ENCODE assay signal across 2 cellular contexts in the genomic region with DNA sequence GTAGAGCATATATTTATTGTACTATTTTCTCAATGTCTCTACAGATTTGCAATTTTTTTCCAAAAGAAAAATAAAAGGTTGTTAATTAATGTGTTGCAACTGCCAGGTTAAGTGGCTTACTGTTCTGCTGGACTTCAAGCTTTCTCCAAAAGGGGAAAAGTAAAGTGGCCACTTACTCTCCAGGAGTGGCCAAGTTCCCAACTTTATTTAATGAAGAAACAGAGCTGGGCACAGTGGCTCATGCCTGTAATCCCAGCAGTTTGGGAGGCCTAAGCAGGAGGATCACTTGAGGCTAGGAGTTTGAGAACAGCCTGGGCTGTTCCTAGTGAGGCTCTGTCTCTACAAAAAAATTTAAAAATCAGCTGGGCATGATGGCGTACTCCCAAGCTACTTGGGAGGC.
TF ChIP-seq lines count a peak whose summit lies in the region.

No MANE protein-coding gene starts in this region.

TF ChIP-seq in A549, 52 proteins besides CTCF, POLR2A, EP300 and RAD21:
- TF ChIP-seq RFX5 (IDR thresholded peaks at IDR 0.05) (no peak), FOSB (CRISPR knock-in tag; IDR thresholded peaks at IDR 0.05) (no peak), PHF8 (IDR thresholded peaks at IDR 0.05; ENCODE audit: borderline replicate concordance, low read depth) (no peak), HOXA7 (CRISPR knock-in tag; IDR thresholded peaks at IDR 0.05) (no peak), POLR2AphosphoS2 (conservative IDR thresholded peaks at IDR 0.05; ENCODE audit: low read length) (no peak), MAFK (IDR thresholded peaks at IDR 0.05; ENCODE audit: partially characterized antibody) (no peak), CBX2 (IDR thresholded peaks at IDR 0.05; ENCODE audit: borderline replicate concordance, low read depth) (no peak), SREBF2 (IDR thresholded peaks at IDR 0.05) (no peak), HEYL (CRISPR knock-in tag; IDR thresholded peaks at IDR 0.05) (no peak), ZFP36 (IDR thresholded peaks at IDR 0.05; ENCODE audit: borderline replicate concordance, partially characterized antibody) (no peak), ZC3H11A (IDR thresholded peaks at IDR 0.05) (no peak), RCOR1 (IDR thresholded peaks at IDR 0.05; ENCODE audit: low read depth, low read length) (no peak), RNF2 (IDR thresholded peaks at IDR 0.05; ENCODE audit: borderline replicate concordance, low read depth) (no peak), RARB (CRISPR knock-in tag; IDR thresholded peaks at IDR 0.05) (no peak), BHLHE40 (IDR thresholded peaks at IDR 0.05; ENCODE audit: low read depth, low read length) (no peak), JUNB (IDR thresholded peaks at IDR 0.05) (no peak)
- TF ChIP-seq, protein P1, sequence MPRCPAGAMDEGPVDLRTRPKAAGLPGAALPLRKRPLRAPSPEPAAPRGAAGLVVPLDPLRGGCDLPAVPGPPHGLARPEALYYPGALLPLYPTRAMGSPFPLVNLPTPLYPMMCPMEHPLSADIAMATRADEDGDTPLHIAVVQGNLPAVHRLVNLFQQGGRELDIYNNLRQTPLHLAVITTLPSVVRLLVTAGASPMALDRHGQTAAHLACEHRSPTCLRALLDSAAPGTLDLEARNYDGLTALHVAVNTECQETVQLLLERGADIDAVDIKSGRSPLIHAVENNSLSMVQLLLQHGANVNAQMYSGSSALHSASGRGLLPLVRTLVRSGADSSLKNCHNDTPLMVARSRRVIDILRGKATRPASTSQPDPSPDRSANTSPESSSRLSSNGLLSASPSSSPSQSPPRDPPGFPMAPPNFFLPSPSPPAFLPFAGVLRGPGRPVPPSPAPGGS (IDR thresholded peaks at IDR 0.05), result no peak
- TF ChIP-seq, protein P2, sequence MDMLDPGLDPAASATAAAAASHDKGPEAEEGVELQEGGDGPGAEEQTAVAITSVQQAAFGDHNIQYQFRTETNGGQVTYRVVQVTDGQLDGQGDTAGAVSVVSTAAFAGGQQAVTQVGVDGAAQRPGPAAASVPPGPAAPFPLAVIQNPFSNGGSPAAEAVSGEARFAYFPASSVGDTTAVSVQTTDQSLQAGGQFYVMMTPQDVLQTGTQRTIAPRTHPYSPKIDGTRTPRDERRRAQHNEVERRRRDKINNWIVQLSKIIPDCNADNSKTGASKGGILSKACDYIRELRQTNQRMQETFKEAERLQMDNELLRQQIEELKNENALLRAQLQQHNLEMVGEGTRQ (IDR thresholded peaks at IDR 0.05), result no peak

TF ChIP-seq in K562, 482 proteins besides CTCF, POLR2A, EP300 and RAD21:
- TF ChIP-seq POLR2G (IDR thresholded peaks at IDR 0.05; ENCODE audit: low read depth, low read length) (no peak), HEY1 (CRISPR knock-in tag; IDR thresholded peaks at IDR 0.05; ENCODE audit: borderline replicate concordance) (no peak), PYGO2 (tag; IDR thresholded peaks at IDR 0.05) (no peak), MTA2 (IDR thresholded peaks at IDR 0.05; ENCODE audit: low read depth) (no peak), PTRF (tag; IDR thresholded peaks at IDR 0.05) (no peak), SMAD2 (IDR thresholded peaks at IDR 0.05; ENCODE audit: low read depth, low read length) (no peak), ZFP36 (IDR thresholded peaks at IDR 0.05; ENCODE audit: low read depth, low read length, partially characterized antibody) (no peak), CREM (IDR thresholded peaks at IDR 0.05; ENCODE audit: low read depth) (no peak), ZNF77 (CRISPR knock-in tag; IDR thresholded peaks at IDR 0.05) (no peak), SMARCA4 (IDR thresholded peaks at IDR 0.05) (no peak), MAFK (IDR thresholded peaks at IDR 0.05; ENCODE audit: low read length) (no peak), HLTF (IDR thresholded peaks at IDR 0.05) (no peak), ZBED1 (IDR thresholded peaks at IDR 0.05) (no peak), BRD4 (IDR thresholded peaks at IDR 0.05) (no peak), ZNF24 (IDR thresholded peaks at IDR 0.05) (no peak)
- TF ChIP-seq, protein P3, sequence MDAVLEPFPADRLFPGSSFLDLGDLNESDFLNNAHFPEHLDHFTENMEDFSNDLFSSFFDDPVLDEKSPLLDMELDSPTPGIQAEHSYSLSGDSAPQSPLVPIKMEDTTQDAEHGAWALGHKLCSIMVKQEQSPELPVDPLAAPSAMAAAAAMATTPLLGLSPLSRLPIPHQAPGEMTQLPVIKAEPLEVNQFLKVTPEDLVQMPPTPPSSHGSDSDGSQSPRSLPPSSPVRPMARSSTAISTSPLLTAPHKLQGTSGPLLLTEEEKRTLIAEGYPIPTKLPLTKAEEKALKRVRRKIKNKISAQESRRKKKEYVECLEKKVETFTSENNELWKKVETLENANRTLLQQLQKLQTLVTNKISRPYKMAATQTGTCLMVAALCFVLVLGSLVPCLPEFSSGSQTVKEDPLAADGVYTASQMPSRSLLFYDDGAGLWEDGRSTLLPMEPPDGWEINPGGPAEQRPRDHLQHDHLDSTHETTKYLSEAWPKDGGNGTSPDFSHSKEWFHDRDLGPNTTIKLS (IDR thresholded peaks at IDR 0.05; ENCODE audit: borderline replicate concordance, low read depth), result no peak
- TF ChIP-seq, protein P4, sequence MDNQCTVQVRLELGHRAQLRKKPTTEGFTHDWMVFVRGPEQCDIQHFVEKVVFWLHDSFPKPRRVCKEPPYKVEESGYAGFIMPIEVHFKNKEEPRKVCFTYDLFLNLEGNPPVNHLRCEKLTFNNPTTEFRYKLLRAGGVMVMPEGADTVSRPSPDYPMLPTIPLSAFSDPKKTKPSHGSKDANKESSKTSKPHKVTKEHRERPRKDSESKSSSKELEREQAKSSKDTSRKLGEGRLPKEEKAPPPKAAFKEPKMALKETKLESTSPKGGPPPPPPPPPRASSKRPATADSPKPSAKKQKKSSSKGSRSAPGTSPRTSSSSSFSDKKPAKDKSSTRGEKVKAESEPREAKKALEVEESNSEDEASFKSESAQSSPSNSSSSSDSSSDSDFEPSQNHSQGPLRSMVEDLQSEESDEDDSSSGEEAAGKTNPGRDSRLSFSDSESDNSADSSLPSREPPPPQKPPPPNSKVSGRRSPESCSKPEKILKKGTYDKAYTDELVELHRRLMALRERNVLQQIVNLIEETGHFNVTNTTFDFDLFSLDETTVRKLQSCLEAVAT (IDR thresholded peaks at IDR 0.05), result no peak
- TF ChIP-seq, protein P5, sequence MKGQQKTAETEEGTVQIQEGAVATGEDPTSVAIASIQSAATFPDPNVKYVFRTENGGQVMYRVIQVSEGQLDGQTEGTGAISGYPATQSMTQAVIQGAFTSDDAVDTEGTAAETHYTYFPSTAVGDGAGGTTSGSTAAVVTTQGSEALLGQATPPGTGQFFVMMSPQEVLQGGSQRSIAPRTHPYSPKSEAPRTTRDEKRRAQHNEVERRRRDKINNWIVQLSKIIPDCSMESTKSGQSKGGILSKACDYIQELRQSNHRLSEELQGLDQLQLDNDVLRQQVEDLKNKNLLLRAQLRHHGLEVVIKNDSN (CRISPR knock-in tag; IDR thresholded peaks at IDR 0.05), result no peak
- TF ChIP-seq, protein P6, sequence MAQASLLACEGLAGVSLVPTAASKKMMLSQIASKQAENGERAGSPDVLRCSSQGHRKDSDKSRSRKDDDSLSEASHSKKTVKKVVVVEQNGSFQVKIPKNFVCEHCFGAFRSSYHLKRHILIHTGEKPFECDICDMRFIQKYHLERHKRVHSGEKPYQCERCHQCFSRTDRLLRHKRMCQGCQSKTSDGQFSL (CRISPR knock-in tag; IDR thresholded peaks at IDR 0.05), result no peak
- TF ChIP-seq, protein P6 (tag; IDR thresholded peaks at IDR 0.05), result no peak
- TF ChIP-seq, protein P7, sequence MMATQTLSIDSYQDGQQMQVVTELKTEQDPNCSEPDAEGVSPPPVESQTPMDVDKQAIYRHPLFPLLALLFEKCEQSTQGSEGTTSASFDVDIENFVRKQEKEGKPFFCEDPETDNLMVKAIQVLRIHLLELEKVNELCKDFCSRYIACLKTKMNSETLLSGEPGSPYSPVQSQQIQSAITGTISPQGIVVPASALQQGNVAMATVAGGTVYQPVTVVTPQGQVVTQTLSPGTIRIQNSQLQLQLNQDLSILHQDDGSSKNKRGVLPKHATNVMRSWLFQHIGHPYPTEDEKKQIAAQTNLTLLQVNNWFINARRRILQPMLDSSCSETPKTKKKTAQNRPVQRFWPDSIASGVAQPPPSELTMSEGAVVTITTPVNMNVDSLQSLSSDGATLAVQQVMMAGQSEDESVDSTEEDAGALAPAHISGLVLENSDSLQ (IDR thresholded peaks at IDR 0.05), result no peak
